Comparison of ENCODE assay signal across 19 cellular contexts in the genomic region with DNA sequence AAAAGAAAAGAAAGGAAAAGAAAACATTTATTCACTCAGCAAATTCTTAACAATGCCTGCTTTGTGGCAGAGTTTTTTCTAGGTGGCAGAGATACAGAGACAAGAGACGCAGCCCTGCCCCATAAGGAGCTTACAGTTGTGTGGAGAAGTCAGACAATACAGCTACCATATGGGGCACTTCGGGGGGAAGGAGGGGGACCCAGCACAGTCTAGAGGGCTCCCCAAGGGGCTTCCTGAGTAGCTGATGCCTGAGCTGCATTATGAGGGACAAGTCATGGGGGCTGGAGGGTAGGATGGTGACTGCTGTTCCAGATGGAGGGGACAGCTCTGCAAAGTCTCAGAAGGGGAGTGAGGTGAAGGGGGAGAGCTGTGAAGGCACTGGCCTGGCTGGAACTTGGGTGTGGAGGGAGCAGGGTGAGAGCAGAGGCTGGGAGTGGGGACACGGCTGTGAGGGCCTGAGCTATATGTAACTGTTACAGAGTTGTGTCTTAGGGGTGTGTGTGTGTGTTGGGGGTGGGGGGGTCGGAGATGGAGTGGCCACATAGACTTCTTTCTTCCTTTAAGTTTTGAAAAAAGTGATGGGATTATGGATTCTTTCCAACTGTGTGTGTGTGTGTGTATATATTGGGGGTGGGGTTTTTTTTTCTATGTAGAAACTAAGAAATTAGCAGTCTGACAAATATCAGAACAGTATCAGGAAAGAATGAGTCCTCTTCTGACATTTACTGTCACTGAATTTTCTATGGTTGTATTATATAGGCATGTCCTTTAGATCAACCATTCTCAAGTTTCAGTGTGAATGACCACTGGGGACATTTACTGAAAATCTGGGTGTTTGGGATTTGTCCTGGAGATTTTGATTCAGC.
DNase-seq lines count a peak whose midpoint lies in the region; ATAC-seq and TF ChIP-seq lines count a peak whose summit lies in the region.
"Had no signal": no experiment of that assay in that cellular context is flagged by ENCODE, and none has a peak within 500 bp of the region (broad histone marks: within the 10 kb centered on the region; RNA-seq: fewer than 3 reads in every experiment).

No MANE protein-coding gene starts in this region.

- no peak for ATAC-seq in HG02973 (IDR thresholded peaks at IDR 0.05; ENCODE audit: unreplicated experiment)

- H3K36me3 ChIP-seq in BLaER1, result no peaks in the 10 kb centered on the region
- no peaks in the 10 kb centered on the region for H3K36me3 ChIP-seq in BLaER1 treated with 17β-estradiol and CSF1 and Interleukin-3, amounts not matched to agents 10 nM and 100 nM
- H3K36me3 ChIP-seq in adipocyte (ENCODE audit: control insufficient read depth, insufficient read depth, low read length, severe bottlenecking), result no peaks in the 10 kb centered on the region
- no peaks in the 10 kb centered on the region for H3K36me3 ChIP-seq in CD8-positive, alpha-beta memory T cell (ENCODE audit: insufficient read depth, low read length)
- H3K36me3 ChIP-seq: ascending aorta, esophagus muscularis mucosa, heart left ventricle, left ventricle myocardium inferior had no signal

- DNase-seq in adipocyte (ENCODE audit: low read depth) (no peak), mesenteric fat pad (ENCODE audit: low spot score) (peak; percentile 33), erythroblast (lab: John Stamatoyannopoulos, UW) (no peak)
- DNase-seq in CD8-positive, alpha-beta memory T cell, result no peak
- DNase-seq in stimulated activated CD4-positive, alpha-beta T cell treated with anti-CD3 and anti-CD28 coated beads, Interleukin-4, amount 100 ng/mL, for 24 hours, result no peak
- DNase-seq: activated B cell treated with CpG ODN at 0.5 μM for 24 hours, cortex of kidney, left ventricle myocardium inferior, NCI-H510A had no signal

- H3K4me2 ChIP-seq in BLaER1, result peak overlapping the region; percentile 84
- peak overlapping the region in 9 of 11 experiments; percentile 35 to 92 (median 85); a peak in 18 of 22 replicates for H3K4me2 ChIP-seq in BLaER1 treated with 17β-estradiol and CSF1 and Interleukin-3, amounts not matched to agents 10 nM and 100 nM

- H3K4me3 ChIP-seq in BLaER1, result peak overlapping the region; percentile 29; the same call in 1 of the 2 replicates
- no peak overlapping the region for H3K4me3 ChIP-seq in BLaER1 treated with 17β-estradiol and CSF1 and Interleukin-3, amounts not matched to agents 10 nM and 100 nM
- H3K4me3 ChIP-seq in adipocyte (ENCODE audit: low read length), result no peak overlapping the region
- no peak overlapping the region for H3K4me3 ChIP-seq in CD8-positive, alpha-beta memory T cell (ENCODE audit: low read length)
- H3K4me3 ChIP-seq: ascending aorta, esophagus muscularis mucosa, heart left ventricle, left ventricle myocardium inferior had no signal

- H3K36me3 Mint-ChIP-seq in CD8-positive, alpha-beta memory T cell, result peaks cover 0 to 10% (median 0%) of the 10 kb centered on the region in 3 donors
- H3K36me3 Mint-ChIP-seq: stimulated activated naive B cell treated with anti-CD40 and anti-IgM and Interleukin-4, amounts not matched to agents 10 μg/mL and 1 μg/mL and 100 μg/mL, for 72 hours had no signal

- no peak overlapping the region for H3K4me3 Mint-ChIP-seq in CD8-positive, alpha-beta memory T cell
- H3K4me3 Mint-ChIP-seq: activated B cell treated with CpG ODN at 0.5 μM for 24 hours; activated naive CD4-positive, alpha-beta T cell treated with anti-CD3 and anti-CD28 coated beads, Interleukin-2, amount 50 U/mL, for 24 hours; activated T-helper 1 cell treated with anti-CD3 and anti-CD28 coated beads, Interleukin-12 subunit alpha, Interleukin-12 subunit beta, Interleukin-2, Interleukin-4 antibody, amounts not matched to agents 30 ng/mL and 10 ng/mL and 1 ng/mL, durations not matched to agents 14 hours and 24 hours and 36 hours; stimulated activated naive B cell treated with anti-CD40 and anti-IgM and Interleukin-4, amounts not matched to agents 10 μg/mL and 1 μg/mL and 100 μg/mL, for 72 hours had no signal

- H3K4me1 ChIP-seq in BLaER1, result peaks cover 79% of the 10 kb centered on the region
- H3K4me1 ChIP-seq in BLaER1 treated with 17β-estradiol and CSF1 and Interleukin-3, amounts not matched to agents 10 nM and 100 nM, result peaks cover 22 to 89% (median 70%) of the 10 kb centered on the region in 10 experiments
- peaks cover 32% of the 10 kb centered on the region for H3K4me1 ChIP-seq in adipocyte (ENCODE audit: control insufficient read depth, insufficient read depth, low read length)
- H3K4me1 ChIP-seq in CD8-positive, alpha-beta memory T cell (ENCODE audit: insufficient read depth, low read length), result no peaks in the 10 kb centered on the region

- H3K4me1 Mint-ChIP-seq in CD8-positive, alpha-beta memory T cell, result no peaks in the 10 kb centered on the region
- H3K4me1 Mint-ChIP-seq: activated B cell treated with CpG ODN at 0.5 μM for 24 hours; activated naive CD4-positive, alpha-beta T cell treated with anti-CD3 and anti-CD28 coated beads, Interleukin-2, amount 50 U/mL, for 24 hours had no signal

- no peak overlapping the region for H3K27ac Mint-ChIP-seq in CD8-positive, alpha-beta memory T cell
- H3K27ac Mint-ChIP-seq: activated B cell treated with CpG ODN at 0.5 μM for 24 hours; activated naive CD4-positive, alpha-beta T cell treated with anti-CD3 and anti-CD28 coated beads, Interleukin-2, amount 50 U/mL, for 24 hours; activated T-helper 1 cell treated with anti-CD3 and anti-CD28 coated beads, Interleukin-12 subunit alpha, Interleukin-12 subunit beta, Interleukin-2, Interleukin-4 antibody, amounts not matched to agents 30 ng/mL and 10 ng/mL and 1 ng/mL, durations not matched to agents 14 hours and 24 hours and 36 hours; progenitor cell of endocrine pancreas; stimulated activated naive B cell treated with anti-CD40 and anti-IgM and Interleukin-4, amounts not matched to agents 10 μg/mL and 1 μg/mL and 100 μg/mL, for 72 hours had no signal

- H3K9me3 Mint-ChIP-seq in CD8-positive, alpha-beta memory T cell, result peaks cover 0 to 11% (median 6%) of the 10 kb centered on the region in 5 donors
- H3K9me3 Mint-ChIP-seq: activated naive CD4-positive, alpha-beta T cell treated with anti-CD3 and anti-CD28 coated beads, Interleukin-2, amount 50 U/mL, for 24 hours; activated T-helper 1 cell treated with anti-CD3 and anti-CD28 coated beads, Interleukin-12 subunit alpha, Interleukin-12 subunit beta, Interleukin-2, Interleukin-4 antibody, amounts not matched to agents 30 ng/mL and 10 ng/mL and 1 ng/mL, durations not matched to agents 14 hours and 24 hours and 36 hours had no signal

- CTCF ChIA-PET in CD8-positive, alpha-beta memory T cell (lab: Charles Lee), result interaction anchor here (0.9 to 1.4 kb wide), 4 partner anchors 8 to 626 kb away, joined by 3 to 5 read pairs (median 4); no protein-coding TSS in a partner anchor

- H3K9me3 ChIP-seq in BLaER1 (no peaks in the 10 kb centered on the region), adipocyte (ENCODE audit: control insufficient read depth, low read length) (no peaks in the 10 kb centered on the region)
- H3K9me3 ChIP-seq in BLaER1 treated with 17β-estradiol and CSF1 and Interleukin-3, amounts not matched to agents 10 nM and 100 nM (replicated peaks in 1 of 11), result peaks cover 0 to 7% (median 0%) of the 10 kb centered on the region in 11 experiments; a peak in 4 of 22 replicates
- H3K9me3 ChIP-seq in CD8-positive, alpha-beta memory T cell (ENCODE audit: low read length), result no peaks in the 10 kb centered on the region

- H3K27me3 Mint-ChIP-seq in CD8-positive, alpha-beta memory T cell, result peaks cover 2 to 5% of the 10 kb centered on the region in 2 donors
- H3K27me3 Mint-ChIP-seq: activated B cell treated with CpG ODN at 0.5 μM for 24 hours; activated naive CD4-positive, alpha-beta T cell treated with anti-CD3 and anti-CD28 coated beads, Interleukin-2, amount 50 U/mL, for 24 hours had no signal

- no peaks in the 10 kb centered on the region for H3K27me3 ChIP-seq in BLaER1
- peaks cover 0 to 30% (median 0%) of the 10 kb centered on the region in 11 experiments; a peak in 6 of 22 replicates for H3K27me3 ChIP-seq in BLaER1 treated with 17β-estradiol and CSF1 and Interleukin-3, amounts not matched to agents 10 nM and 100 nM
- no peaks in the 10 kb centered on the region for H3K27me3 ChIP-seq in adipocyte (replicated peaks; ENCODE audit: control insufficient read depth, insufficient read depth, low read length)
- H3K27me3 ChIP-seq in CD8-positive, alpha-beta memory T cell (ENCODE audit: insufficient read depth, low read length, poor library complexity, severe bottlenecking), result no peaks in the 10 kb centered on the region
- H3K27me3 ChIP-seq: ascending aorta, esophagus muscularis mucosa, heart left ventricle had no signal

- peak overlapping the region; percentile 5; the same call in 1 of the 2 replicates for H3K9ac ChIP-seq in BLaER1
- H3K9ac ChIP-seq in BLaER1 treated with 17β-estradiol and CSF1 and Interleukin-3, amounts not matched to agents 10 nM and 100 nM, result peak overlapping the region in 3 of 11 experiments; percentile 38 to 51 (median 42); a peak in 8 of 22 replicates
- peak overlapping the region; percentile 76 for H3K9ac ChIP-seq in adipocyte (ENCODE audit: low read length)

- no peaks in the 10 kb centered on the region for H4K20me1 ChIP-seq in BLaER1
- no peaks in the 10 kb centered on the region for H4K20me1 ChIP-seq in BLaER1 treated with 17β-estradiol and CSF1 and Interleukin-3, amounts not matched to agents 10 nM and 100 nM

- TF ChIP-seq POLR2A in erythroblast (IDR thresholded peaks at IDR 0.05; ENCODE audit: low read length), result no peak

- peak overlapping the region; percentile 58 for H3K27ac ChIP-seq in BLaER1
- peak overlapping the region in 1 of 11 experiments; percentile 44; a peak in 2 of 22 replicates for H3K27ac ChIP-seq in BLaER1 treated with 17β-estradiol and CSF1 and Interleukin-3, amounts not matched to agents 10 nM and 100 nM
- H3K27ac ChIP-seq in CD8-positive, alpha-beta memory T cell (ENCODE audit: low read depth, low read length), result no peak overlapping the region

- POLR2A ChIA-PET in CD8-positive, alpha-beta memory T cell (lab: Charles Lee), result no interaction called here
